Comparison of ENCODE assay signal across 8 cellular contexts in genomic region chr20:57351042-57351783, GRCh38. TPM values are rescaled to one million over a fixed set of nuclear protein-coding genes. Genes with fewer than 3 reads are reported as not detected.
DNase-seq lines count a peak whose midpoint lies in the region; ATAC-seq and TF ChIP-seq lines count a peak whose summit lies in the region.

Gene RAE1 (plus strand): TSS chr20:57351255. CDS start chr20:57354039, 2,784 bp downstream.

- peak within 1 kb of the TSS; percentile 88 for H3K4me3 ChIP-seq in thoracic aorta

- peaks cover 3% of the 10 kb centered on the region for H3K36me3 Mint-ChIP-seq in activated naive CD8-positive, alpha-beta T cell
- H3K36me3 Mint-ChIP-seq in osteocyte (ENCODE audit: unreplicated experiment) = peaks cover 28% of the 10 kb centered on the region

- no peaks in the 10 kb centered on the region for H3K27me3 ChIP-seq in thoracic aorta (replicated peaks; ENCODE audit: insufficient read depth)

- no peaks in the 10 kb centered on the region for H3K9me3 ChIP-seq in thoracic aorta

- H3K4me1 Mint-ChIP-seq in activated naive CD8-positive, alpha-beta T cell (ENCODE audit: low read depth) = peaks cover 32% of the 10 kb centered on the region
- peaks cover 12% of the 10 kb centered on the region for H3K4me1 Mint-ChIP-seq in osteocyte (ENCODE audit: unreplicated experiment)

- TF ChIP-seq CTCF in osteocyte (IDR thresholded peaks at IDR 0.05) = no peak
- no peak for TF ChIP-seq CTCF in thoracic aorta (IDR thresholded peaks at IDR 0.05)

- DNase-seq in GM04503 (ENCODE audit: low read depth) (peak; percentile 65), NCI-H1105 treated with DMSO at 0.1 percent for 48 hours (lab: John Stamatoyannopoulos, UW) (peak; percentile 91), SKM-1 treated with dmso at 0.1 percent for 144 hours (lab: John Stamatoyannopoulos, UW; ENCODE audit: unreplicated experiment) (peak; percentile 85), head of caudate nucleus (peak; percentile 85 to 98 (median 94)), osteocyte (ENCODE audit: extremely low spot score, unreplicated experiment) (peak; percentile 97), thoracic aorta (ENCODE audit: low spot score) (peak; percentile 63)

- peak within 1 kb of the TSS; percentile 95 for H3K4me3 Mint-ChIP-seq in activated naive CD8-positive, alpha-beta T cell
- H3K4me3 Mint-ChIP-seq in osteocyte (ENCODE audit: unreplicated experiment) = peak within 1 kb of the TSS; percentile 84

- no peaks in the 10 kb centered on the region for H3K9me3 Mint-ChIP-seq in activated naive CD8-positive, alpha-beta T cell (ENCODE audit: low read depth)
- H3K9me3 Mint-ChIP-seq in osteocyte (ENCODE audit: unreplicated experiment) = no peaks in the 10 kb centered on the region

- peaks cover 5 to 11% of the 10 kb centered on the region in 2 donors for H3K4me1 ChIP-seq in thoracic aorta (ENCODE audit: control insufficient read depth in 1 of 2, low read depth in 2 of 2)

- H3K27ac Mint-ChIP-seq in activated naive CD8-positive, alpha-beta T cell = peak within 1 kb of the TSS; percentile 82
- H3K27ac Mint-ChIP-seq in osteocyte (ENCODE audit: unreplicated experiment) = peak within 1 kb of the TSS; percentile 77

- intact Hi-C loops in head of caudate nucleus (cut with DNase I) = no loop called here

- H3K36me3 ChIP-seq in thoracic aorta = peaks cover 18% of the 10 kb centered on the region

- no peaks in the 10 kb centered on the region for H3K27me3 Mint-ChIP-seq in activated naive CD8-positive, alpha-beta T cell
- H3K27me3 Mint-ChIP-seq in osteocyte (ENCODE audit: unreplicated experiment) = peaks cover 1% of the 10 kb centered on the region

- H3K27ac ChIP-seq in thoracic aorta = peak within 1 kb of the TSS; percentile 79 to 87

- ATAC-seq in HG02588 (IDR thresholded peaks at IDR 0.05; ENCODE audit: unreplicated experiment) (peak; percentile 85), thoracic aorta (ENCODE audit: insufficient number of reproducible peaks, low FRiP score, low read depth) (peak; percentile 72)

RNA-seq across cellular contexts. Expression of gene RAE1, which starts in this region (rescaled TPM):
- 24.3 and 24.7 TPM in 2 replicates for total RNA-seq in osteocyte
- 10 to 100 TPM; 15.0 to 20.4 TPM for total RNA-seq in thoracic aorta

Comparison
In these comparisons a context has a peak if more than half of its experiments do, and no peak if none do; other contexts are left out.
1. Peak in every context shown above with its lines: DNase-seq, ATAC-seq, H3K4me3 ChIP-seq and H3K27ac ChIP-seq.